In the genomic region with DNA sequence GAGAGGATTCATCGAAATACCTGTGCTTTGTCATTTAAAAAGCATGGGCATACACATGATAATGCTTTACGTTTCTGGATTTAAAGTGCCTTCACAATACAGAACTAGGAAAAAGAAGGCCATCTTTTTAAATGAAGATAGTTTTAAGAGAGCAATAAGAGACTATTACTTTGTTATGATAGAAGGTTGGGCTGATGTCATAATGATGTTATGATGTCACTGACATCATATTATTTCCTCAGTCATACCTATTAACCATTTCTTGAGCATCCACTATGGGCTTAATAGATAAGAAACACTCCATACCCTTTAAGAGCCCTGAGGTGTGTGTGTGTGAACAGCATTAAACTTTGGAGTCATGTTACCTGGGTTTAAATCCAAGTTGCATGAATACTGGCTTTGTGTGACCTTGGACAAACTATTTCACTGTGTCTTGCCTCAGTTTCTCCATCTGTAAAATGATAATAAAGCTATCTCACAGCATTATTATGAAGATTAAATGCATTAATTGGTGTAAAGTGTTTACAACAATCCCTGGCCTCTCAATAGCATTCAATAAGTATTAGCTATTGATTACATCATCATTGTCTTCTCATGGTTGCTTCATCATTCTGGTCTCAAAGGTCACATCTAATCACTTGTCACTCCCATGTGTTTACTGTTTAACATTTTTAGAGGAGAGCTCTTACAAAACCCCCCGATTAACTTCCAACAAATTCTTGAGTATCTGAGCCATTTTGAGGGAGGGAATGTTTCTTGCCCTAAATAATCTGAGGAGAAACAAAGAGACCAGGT, we compare ENCODE assay signal across 36 cellular contexts.
"Had no signal": no experiment of that assay in that cellular context is flagged by ENCODE, and none has a peak within 500 bp of the region (broad histone marks: within the 10 kb centered on the region; RNA-seq: fewer than 3 reads in every experiment).

No MANE protein-coding gene starts in this region.

- H3K27ac ChIP-seq: body of pancreas, brain microvascular endothelial cell, breast epithelium, VCaP had no signal

- H3K4me1 Mint-ChIP-seq: activated CD4-positive, alpha-beta memory T cell treated with anti-CD3 and anti-CD28 coated beads, Interleukin-2, amount 10 ng/mL, durations not matched to agents 7 days and 5 days; activated CD4-positive, alpha-beta T cell treated with anti-CD3 and anti-CD28 coated beads for 36 hours; activated CD4-positive, alpha-beta T cell treated with anti-CD3 and anti-CD28 coated beads, Interleukin-2, amount 10 ng/mL, durations not matched to agents 7 days and 5 days; activated CD8-positive, alpha-beta memory T cell treated with anti-CD3 and anti-CD28 coated beads, Interleukin-2, amount 10 ng/mL, durations not matched to agents 7 days and 5 days; activated naive CD4-positive, alpha-beta T cell treated with anti-CD3 and anti-CD28 coated beads, Interleukin-2, amount 50 U/mL, for 24 hours; activated naive CD8-positive, alpha-beta T cell treated with anti-CD3 and anti-CD28 coated beads, Interleukin-2, amount 10 ng/mL, durations not matched to agents 7 days and 5 days; activated naive CD8-positive, alpha-beta T cell treated with anti-CD3 and anti-CD28 coated beads, Interleukin-2, amount 50 U/mL, for 24 hours had no signal

- H3K27me3 Mint-ChIP-seq: activated CD4-positive, alpha-beta memory T cell treated with anti-CD3 and anti-CD28 coated beads, Interleukin-2, amount 10 ng/mL, durations not matched to agents 7 days and 5 days; activated CD4-positive, alpha-beta T cell treated with anti-CD3 and anti-CD28 coated beads for 36 hours; activated CD4-positive, alpha-beta T cell treated with anti-CD3 and anti-CD28 coated beads, Interleukin-2, amount 10 ng/mL, durations not matched to agents 7 days and 5 days; activated CD8-positive, alpha-beta memory T cell treated with anti-CD3 and anti-CD28 coated beads, Interleukin-2, amount 10 ng/mL, durations not matched to agents 7 days and 5 days; activated naive CD4-positive, alpha-beta T cell treated with anti-CD3 and anti-CD28 coated beads, Interleukin-2, amount 50 U/mL, for 24 hours; activated naive CD8-positive, alpha-beta T cell; activated naive CD8-positive, alpha-beta T cell treated with anti-CD3 and anti-CD28 coated beads, Interleukin-2, amount 10 ng/mL, durations not matched to agents 7 days and 5 days; activated naive CD8-positive, alpha-beta T cell treated with anti-CD3 and anti-CD28 coated beads, Interleukin-2, amount 50 U/mL, for 24 hours; activated T-cell treated with anti-CD3 and anti-CD28 coated beads, Interleukin-2, amount 50 U/mL, for 24 hours had no signal

- H3K36me3 ChIP-seq: breast epithelium had no signal

- H3K4me3 ChIP-seq: body of pancreas, breast epithelium had no signal

- H3K27ac Mint-ChIP-seq: activated CD4-positive, alpha-beta memory T cell treated with anti-CD3 and anti-CD28 coated beads, Interleukin-2, amount 10 ng/mL, durations not matched to agents 7 days and 5 days; activated CD4-positive, alpha-beta T cell treated with anti-CD3 and anti-CD28 coated beads for 36 hours; activated CD4-positive, alpha-beta T cell treated with anti-CD3 and anti-CD28 coated beads, Interleukin-2, amount 10 ng/mL, durations not matched to agents 7 days and 5 days; activated CD8-positive, alpha-beta memory T cell treated with anti-CD3 and anti-CD28 coated beads, Interleukin-2, amount 10 ng/mL, durations not matched to agents 7 days and 5 days; activated CD8-positive, alpha-beta T cell treated with anti-CD3 and anti-CD28 coated beads, Interleukin-2, amount 10 ng/mL, durations not matched to agents 7 days and 5 days; activated naive CD4-positive, alpha-beta T cell treated with anti-CD3 and anti-CD28 coated beads, Interleukin-2, amount 50 U/mL, for 24 hours; activated naive CD8-positive, alpha-beta T cell; activated naive CD8-positive, alpha-beta T cell treated with anti-CD3 and anti-CD28 coated beads, Interleukin-2, amount 10 ng/mL, durations not matched to agents 7 days and 5 days; activated naive CD8-positive, alpha-beta T cell treated with anti-CD3 and anti-CD28 coated beads, Interleukin-2, amount 50 U/mL, for 24 hours; activated T-cell treated with anti-CD3 and anti-CD28 coated beads, Interleukin-2, amount 50 U/mL, for 24 hours; activated T-helper 2 cell treated with anti-CD3 and anti-CD28 coated beads, Interferon-gamma antibody, Interleukin-2, Interleukin-4, amounts not matched to agents 10 μg/mL and 5 μg/mL and 100 μg/mL, durations not matched to agents 14 hours and 24 hours and 36 hours; T-helper 1 cell treated with Interleukin-12 subunit alpha and Interleukin-12 subunit beta and Interleukin-4 antibody, amounts not matched to agents 30 μg/mL and 1 μg/mL, for 36 hours; T-helper 2 cell treated with Interferon-gamma antibody and Interleukin-4, amounts not matched to agents 5 μg/mL and 100 μg/mL, for 36 hours had no signal

- H3K27me3 ChIP-seq: body of pancreas, brain microvascular endothelial cell, breast epithelium had no signal

- DNase-seq: activated CD4-positive, alpha-beta memory T cell treated with anti-CD3 and anti-CD28 coated beads, Interleukin-2, amount 10 ng/mL, durations not matched to agents 7 days and 5 days; activated CD4-positive, alpha-beta T cell treated with anti-CD3 and anti-CD28 coated beads for 1 hour; activated CD4-positive, alpha-beta T cell treated with anti-CD3 and anti-CD28 coated beads for 36 hours; activated CD4-positive, alpha-beta T cell treated with anti-CD3 and anti-CD28 coated beads for 48 hours; activated CD4-positive, alpha-beta T cell treated with anti-CD3 and anti-CD28 coated beads, Interleukin-2, amount 10 ng/mL, durations not matched to agents 7 days and 5 days; activated CD4-positive, alpha-beta T cell treated with anti-CD3 and anti-CD28 coated beads, Interleukin-2, amount 50 U/mL, for 48 hours; activated CD4-positive, CD25-positive, alpha-beta regulatory T cell; activated CD8-positive, alpha-beta memory T cell treated with anti-CD3 and anti-CD28 coated beads for 24 hours; activated CD8-positive, alpha-beta memory T cell treated with anti-CD3 and anti-CD28 coated beads, Interleukin-2, amount 10 ng/mL, durations not matched to agents 7 days and 5 days; activated CD8-positive, alpha-beta memory T cell treated with anti-CD3 and anti-CD28 coated beads, Interleukin-2, amount 50 U/mL, for 48 hours; activated CD8-positive, alpha-beta T cell treated with anti-CD3 and anti-CD28 coated beads, Interleukin-2, amount 10 ng/mL, durations not matched to agents 7 days and 5 days; activated effector memory CD4-positive, alpha-beta T cell treated with Interleukin-2 at 50 U/mL for 16 hours; activated gamma-delta T cell; activated naive CD4-positive, alpha-beta T cell treated with Interleukin-2 at 50 U/mL for 16 hours; activated naive CD8-positive, alpha-beta T cell treated with anti-CD3 and anti-CD28 coated beads, Interleukin-2, amount 10 ng/mL, durations not matched to agents 7 days and 5 days; activated naive CD8-positive, alpha-beta T cell treated with anti-CD3 and anti-CD28 coated beads, Interleukin-2, amount 50 U/mL, for 24 hours; activated T-cell treated with anti-CD3 and anti-CD28 coated beads, Interleukin-2, amount 50 U/mL, for 24 hours; activated T-cell treated with anti-CD3 and anti-CD28 coated beads, Interleukin-2, amount 50 U/mL, for 48 hours; amniotic stem cell; aorta; body of pancreas; brain microvascular endothelial cell; central memory CD4-positive, alpha-beta T cell; T-helper 1 cell; T-helper 2 cell; T-helper 9 cell had no signal

- FAIRE-seq: astrocyte, TTC549 had no signal

- H3K4me3 Mint-ChIP-seq: activated CD4-positive, alpha-beta memory T cell treated with anti-CD3 and anti-CD28 coated beads, Interleukin-2, amount 10 ng/mL, durations not matched to agents 7 days and 5 days; activated CD4-positive, alpha-beta T cell treated with anti-CD3 and anti-CD28 coated beads for 36 hours; activated CD4-positive, alpha-beta T cell treated with anti-CD3 and anti-CD28 coated beads, Interleukin-2, amount 10 ng/mL, durations not matched to agents 7 days and 5 days; activated CD8-positive, alpha-beta memory T cell treated with anti-CD3 and anti-CD28 coated beads, Interleukin-2, amount 10 ng/mL, durations not matched to agents 7 days and 5 days; activated CD8-positive, alpha-beta T cell treated with anti-CD3 and anti-CD28 coated beads, Interleukin-2, amount 10 ng/mL, durations not matched to agents 7 days and 5 days; activated naive CD4-positive, alpha-beta T cell treated with anti-CD3 and anti-CD28 coated beads, Interleukin-2, amount 50 U/mL, for 24 hours; activated naive CD8-positive, alpha-beta T cell; activated naive CD8-positive, alpha-beta T cell treated with anti-CD3 and anti-CD28 coated beads, Interleukin-2, amount 10 ng/mL, durations not matched to agents 7 days and 5 days; activated naive CD8-positive, alpha-beta T cell treated with anti-CD3 and anti-CD28 coated beads, Interleukin-2, amount 50 U/mL, for 24 hours; activated T-cell treated with anti-CD3 and anti-CD28 coated beads, Interleukin-2, amount 50 U/mL, for 24 hours; T-helper 1 cell treated with Interleukin-12 subunit alpha and Interleukin-12 subunit beta and Interleukin-4 antibody, amounts not matched to agents 30 μg/mL and 1 μg/mL, for 36 hours; T-helper 2 cell treated with Interferon-gamma antibody and Interleukin-4, amounts not matched to agents 5 μg/mL and 100 μg/mL, for 36 hours had no signal

- ATAC-seq: activated CD4-positive, alpha-beta T cell treated with anti-CD3 and anti-CD28 coated beads for 36 hours; activated CD4-positive, CD25-positive, alpha-beta regulatory T cell treated with anti-CD3 and anti-CD28 coated beads, Interleukin-2, amount 50 U/mL, for 24 hours; activated CD8-positive, alpha-beta memory T cell treated with anti-CD3 and anti-CD28 coated beads, Interleukin-2, amount 10 ng/mL, durations not matched to agents 7 days and 5 days; activated CD8-positive, alpha-beta T cell treated with anti-CD3 and anti-CD28 coated beads, Interleukin-2, amount 10 ng/mL, durations not matched to agents 7 days and 5 days; activated naive CD8-positive, alpha-beta T cell treated with anti-CD3 and anti-CD28 coated beads, Interleukin-2, amount 50 U/mL, for 24 hours; body of pancreas had no signal

- H3K4me1 ChIP-seq: body of pancreas, breast epithelium had no signal
